Comparison of ENCODE assay signal across 12 cellular contexts in genomic region chr16:22814330-22815105, GRCh38. TPM values are rescaled to one million over a fixed set of nuclear protein-coding genes. Genes with fewer than 3 reads are reported as not detected.
DNase-seq lines count a peak whose midpoint lies in the region; ATAC-seq, FAIRE-seq and TF ChIP-seq lines count a peak whose summit lies in the region.
"Had no signal": no experiment of that assay in that cellular context is flagged by ENCODE, and none has a peak within 500 bp of the region (broad histone marks: within the 10 kb centered on the region; RNA-seq: fewer than 3 reads in every experiment).

No MANE protein-coding gene starts in this region.

- H4K20me1 ChIP-seq in HepG2 (ENCODE audit: insufficient read depth, low read length), result no peaks in the 10 kb centered on the region; the same call in 1 of the 2 replicates

- POLR2A ChIA-PET in CD8-positive, alpha-beta T cell (lab: Charles Lee), result no interaction called here
- POLR2A ChIA-PET in HepG2 (lab: Yijun Ruan, JAX), result no interaction called here

- TF ChIP-seq EP300 in gastroesophageal sphincter (IDR thresholded peaks at IDR 0.05) (no peak), HepG2 (IDR thresholded peaks at IDR 0.05; ENCODE audit: low read depth in 2 of 2, low read length in 2 of 2) (no peak), HepG2 (CRISPR knock-in tag; IDR thresholded peaks at IDR 0.05; ENCODE audit: borderline replicate concordance) (no peak)

- H3K4me3 ChIP-seq in cardiac muscle cell, result peak overlapping the region; percentile 34
- peak overlapping the region; percentile 40 to 56 for H3K4me3 ChIP-seq in gastroesophageal sphincter
- peak overlapping the region; percentile 35 to 39 for H3K4me3 ChIP-seq in vagina
- H3K4me3 ChIP-seq in CD8-positive, alpha-beta T cell (ENCODE audit: low read depth, low read length), result no peak overlapping the region
- no peak overlapping the region for H3K4me3 ChIP-seq in HepG2 (replicated peaks in 1 of 3; ENCODE audit: insufficient read depth in 1 of 3, low read depth in 2 of 3, low read length in 3 of 3)

- H3K4me1 Mint-ChIP-seq in nephron progenitor cell, result peaks cover 7% of the 10 kb centered on the region
- H3K4me1 Mint-ChIP-seq in CD8-positive, alpha-beta T cell (ENCODE audit: low read depth), result no peaks in the 10 kb centered on the region

- H3K9ac ChIP-seq in HepG2 (ENCODE audit: insufficient read depth, low read depth, low read length), result no peak overlapping the region

- peak overlapping the region; percentile 76 for H3K4me3 Mint-ChIP-seq in nephron progenitor cell
- no peak overlapping the region for H3K4me3 Mint-ChIP-seq in CD8-positive, alpha-beta T cell
- H3K4me3 Mint-ChIP-seq: effector memory CD8-positive, alpha-beta T cell had no signal

- no peak overlapping the region for H3K27ac ChIP-seq in cardiac muscle cell
- H3K27ac ChIP-seq in gastroesophageal sphincter, result peak overlapping the region in 1 of 4 donors; percentile 27
- no peak overlapping the region for H3K27ac ChIP-seq in vagina
- no peak overlapping the region for H3K27ac ChIP-seq in CD8-positive, alpha-beta T cell (ENCODE audit: low read depth, low read length)
- H3K27ac ChIP-seq in HepG2 (ENCODE audit: extremely low read length, insufficient read depth, low read length), result no peak overlapping the region

- no peaks in the 10 kb centered on the region for H3K79me2 ChIP-seq in HepG2 (ENCODE audit: insufficient read depth, low read length)

- H3K9me3 Mint-ChIP-seq in nephron progenitor cell, result no peaks in the 10 kb centered on the region
- H3K9me3 Mint-ChIP-seq in CD8-positive, alpha-beta T cell, result no peaks in the 10 kb centered on the region
- H3K9me3 Mint-ChIP-seq: effector memory CD8-positive, alpha-beta T cell had no signal

- H3K9me3 ChIP-seq in cardiac muscle cell (ENCODE audit: low read depth) (no peaks in the 10 kb centered on the region), gastroesophageal sphincter (no peaks in the 10 kb centered on the region), vagina (no peaks in the 10 kb centered on the region), HepG2 (ENCODE audit: low read length) (no peaks in the 10 kb centered on the region)
- no peaks in the 10 kb centered on the region for H3K9me3 ChIP-seq in CD8-positive, alpha-beta T cell (ENCODE audit: low read length)

- H3K4me2 ChIP-seq in HepG2 (ENCODE audit: low read depth, low read length), result no peak overlapping the region

- 0% methylated on average over 3 of the region's 82 CpGs; no CpG with 5 or more reads in 1 of the 2 donors for WGBS in gastroesophageal sphincter (ENCODE audit: low coverage in 1 of 2), 2 donors
- WGBS in HepG2 (ENCODE audit: low lambda C conversion rate), result 62% methylated on average over 76 of the region's 82 CpGs

- in situ Hi-C loops in HepG2 (cut with HindIII; ENCODE audit: extremely low pct_ligation_motif_present, low pct_unique_long_range_greater_than_20kb), result no loop called here

- H3K4me1 ChIP-seq in cardiac muscle cell (ENCODE audit: low read depth) (peaks cover 4% of the 10 kb centered on the region), gastroesophageal sphincter (peaks cover 0 to 22% (median 17%) of the 10 kb centered on the region in 3 donors), vagina (peaks cover 17% of the 10 kb centered on the region), HepG2 (ENCODE audit: insufficient read depth, low read length) (no peaks in the 10 kb centered on the region)
- no peaks in the 10 kb centered on the region for H3K4me1 ChIP-seq in CD8-positive, alpha-beta T cell (ENCODE audit: insufficient read depth, low read length)

- DNase-seq in cardiac muscle cell (ENCODE audit: low read depth in 1 of 2, low spot score in 1 of 2), result no peak
- DNase-seq in Right ventricle myocardium inferior (ENCODE audit: missing footprints), result no peak
- peak; percentile 46 for DNase-seq in nephron progenitor cell
- DNase-seq in vagina (ENCODE audit: extremely low spot score in 2 of 2), result no peak
- DNase-seq in CD8-positive, alpha-beta T cell, result no peak
- no peak for DNase-seq in HepG2 (ENCODE audit: low spot score)
- DNase-seq: activated effector memory CD4-positive, alpha-beta T cell treated with anti-CD3 and anti-CD28 coated beads, Interleukin-2, amount 50 U/mL, for 16 hours; effector memory CD8-positive, alpha-beta T cell; Kasumi-1; stimulated activated naive B cell treated with anti-CD40 and anti-IgM and Interleukin-4, amounts not matched to agents 10 μg/mL and 1 μg/mL and 100 μg/mL, for 72 hours had no signal

- FAIRE-seq in HepG2 (lab: Jason Lieb, UNC), result no peak

- intact Hi-C loops in Right ventricle myocardium inferior (cut with DNase I) (no loop called here), vagina (cut with DNase I) (no loop called here), HepG2 (cut with micrococcal nuclease; ENCODE audit: unreplicated experiment) (loop anchor here (5.0 kb wide), 1 partner anchor 1313 kb away; no protein-coding TSS in a partner anchor)
- intact Hi-C loops in CD8-positive, alpha-beta T cell (cut with DNase I, micrococcal nuclease), result no loop called here

- peaks cover 52% of the 10 kb centered on the region for H3K27me3 ChIP-seq in cardiac muscle cell
- peaks cover 59% of the 10 kb centered on the region for H3K27me3 ChIP-seq in gastroesophageal sphincter
- H3K27me3 ChIP-seq in vagina, result peaks cover 5% of the 10 kb centered on the region
- H3K27me3 ChIP-seq in CD8-positive, alpha-beta T cell (ENCODE audit: insufficient read depth, low read length), result no peaks in the 10 kb centered on the region
- H3K27me3 ChIP-seq in HepG2 (ENCODE audit: control insufficient read depth in 1 of 2, insufficient read depth in 2 of 2, low read length in 2 of 2), result no peaks in the 10 kb centered on the region; a peak in 1 of 5 replicates

- TF ChIP-seq RAD21 in HepG2 (CRISPR knock-in tag; IDR thresholded peaks at IDR 0.05), result no peak

- no TSS peak for BruUV-seq in HepG2 (replicated peaks; lab: Mats Ljungman, UMichigan)

- CTCF ChIA-PET in CD8-positive, alpha-beta T cell (lab: Charles Lee), result no interaction called here
- CTCF ChIA-PET in HepG2 (lab: Yijun Ruan, JAX; ENCODE audit: low intra/inter-chr PET ratio, low total read pairs), result no interaction called here

- H2AFZ ChIP-seq in HepG2 (ENCODE audit: low read length), result no peak overlapping the region

- peaks cover 87% of the 10 kb centered on the region for H3K27me3 Mint-ChIP-seq in nephron progenitor cell (ENCODE audit: low read depth, poor library complexity)
- H3K27me3 Mint-ChIP-seq in CD8-positive, alpha-beta T cell (ENCODE audit: low read depth), result peaks cover 38% of the 10 kb centered on the region

- H3K36me3 ChIP-seq in cardiac muscle cell (no peaks in the 10 kb centered on the region), gastroesophageal sphincter (no peaks in the 10 kb centered on the region), vagina (no peaks in the 10 kb centered on the region), HepG2 (replicated peaks in 1 of 2; ENCODE audit: control insufficient read depth in 1 of 2, insufficient read depth in 2 of 2, low read length in 2 of 2) (no peaks in the 10 kb centered on the region)
- no peaks in the 10 kb centered on the region for H3K36me3 ChIP-seq in CD8-positive, alpha-beta T cell (ENCODE audit: insufficient read depth, low read length)

- TF ChIP-seq CTCF in cardiac muscle cell (IDR thresholded peaks at IDR 0.05; ENCODE audit: low read depth, low read length) (no peak), gastroesophageal sphincter (IDR thresholded peaks at IDR 0.05) (no peak), nephron progenitor cell (IDR thresholded peaks at IDR 0.05) (no peak), vagina (IDR thresholded peaks at IDR 0.05) (no peak), HepG2 (CRISPR knock-in tag; IDR thresholded peaks at IDR 0.05) (no peak)
- TF ChIP-seq CTCF in CD8-positive, alpha-beta T cell (IDR thresholded peaks at IDR 0.05), result no peak

- ATAC-seq in Right ventricle myocardium inferior (no peak), gastroesophageal sphincter (no peak), GM21390 (IDR thresholded peaks at IDR 0.05; ENCODE audit: unreplicated experiment) (no peak), HepG2 (no peak; the same call in 2 of the 3 replicates)
- no peak for ATAC-seq in CD8-positive, alpha-beta T cell
- ATAC-seq: effector memory CD8-positive, alpha-beta T cell had no signal

- no peaks in the 10 kb centered on the region for H3K36me3 Mint-ChIP-seq in nephron progenitor cell (ENCODE audit: low read depth)
- no peaks in the 10 kb centered on the region for H3K36me3 Mint-ChIP-seq in CD8-positive, alpha-beta T cell

- no peak overlapping the region for H3K27ac Mint-ChIP-seq in nephron progenitor cell
- no peak overlapping the region for H3K27ac Mint-ChIP-seq in CD8-positive, alpha-beta T cell
- H3K27ac Mint-ChIP-seq: effector memory CD8-positive, alpha-beta T cell had no signal

- TF ChIP-seq POLR2A in gastroesophageal sphincter (IDR thresholded peaks at IDR 0.05) (no peak), vagina (IDR thresholded peaks at IDR 0.05) (no peak), HepG2 (IDR thresholded peaks at IDR 0.05; ENCODE audit: insufficient read depth in 1 of 2, low read depth in 2 of 2, low read length in 2 of 2) (no peak)

RNA-seq across cellular contexts. Expression of gene HS3ST2, which starts 0.6 kb away (rescaled TPM):
- total RNA-seq in cardiac muscle cell (not detected in 2 replicates), Right ventricle myocardium inferior (0.11 TPM), gastroesophageal sphincter (1 to 10 TPM in 3 of 4 donors, under 1 TPM in 1; 0.66 to 2.0 (median 1.7) TPM), vagina (11.8 TPM), HepG2 (2016; rRNA removed; fragmentation: Illumina TruSeq; extraction: Trizol) (not detected in 2 replicates)
- polyA plus RNA-seq in cardiac muscle cell (not detected in 2 replicates), HepG2 (2011; rRNA removed) (not detected in 2 replicates)
- not detected for total RNA-seq in CD8-positive, alpha-beta T cell
- total RNA-seq in HepG2 (2016; cell fraction: cytosol; rRNA removed; fragmentation: Illumina TruSeq; extraction: Trizol; ENCODE audit: low read depth), result not detected in 2 replicates
- total RNA-seq in HepG2 (2016; cell fraction: insoluble cytoplasmic fraction; rRNA removed; fragmentation: Illumina TruSeq; extraction: Trizol), result not detected in 2 replicates
- total RNA-seq in HepG2 (2016; cell fraction: membrane; rRNA removed; fragmentation: Illumina TruSeq; extraction: Trizol), result not detected in 2 replicates
- total RNA-seq in HepG2 (2016; cell fraction: nucleus; rRNA removed; fragmentation: Illumina TruSeq; extraction: Trizol), result not detected in 2 replicates
- not detected in 2 replicates for polyA plus RNA-seq in HepG2 (2011; cell fraction: cytosol; rRNA removed)
- polyA plus RNA-seq in HepG2 (2011; cell fraction: nucleus; rRNA removed), result not detected in 2 replicates
- not detected in 2 replicates for polyA plus RNA-seq in HepG2 (2012)
- polyA plus RNA-seq in HepG2 (2016; cell fraction: cytosol; fragmentation: Illumina TruSeq; extraction: Trizol; ENCODE audit: low read depth), result not detected in 2 replicates
- not detected in 2 replicates for polyA plus RNA-seq in HepG2 (2016; cell fraction: insoluble cytoplasmic fraction; fragmentation: Illumina TruSeq; extraction: Trizol; ENCODE audit: low read depth)
- polyA plus RNA-seq in HepG2 (2016; cell fraction: membrane; fragmentation: Illumina TruSeq; extraction: Trizol; ENCODE audit: low read depth), result not detected in 2 replicates
- polyA plus RNA-seq in HepG2 (2016; cell fraction: nucleus; fragmentation: Illumina TruSeq; extraction: Trizol; ENCODE audit: insufficient read depth, low read depth), result not detected in 2 replicates
- polyA minus RNA-seq in HepG2 (2011; rRNA and poly(A)+ RNA removed; ENCODE audit: low replicate concordance), result not detected in 2 replicates
- not detected in 2 replicates for polyA minus RNA-seq in HepG2 (2011; cell fraction: cytosol; rRNA and poly(A)+ RNA removed)
- polyA minus RNA-seq in HepG2 (2011; cell fraction: nucleus; rRNA and poly(A)+ RNA removed), result not detected in 2 replicates

Comparison
In these comparisons a context has a peak if more than half of its experiments do, and no peak if none do; other contexts are left out.
1. H3K4me3 ChIP-seq: peak in cardiac muscle cell (single experiment), gastroesophageal sphincter (2 of 2) and vagina (2 of 2); none in CD8-positive, alpha-beta T cell (single experiment) and HepG2 (0 of 3).